ENCODE assay signal across 36 cellular contexts in genomic region chr9:82010711-82011110, GRCh38. TPM values are rescaled to one million over a fixed set of nuclear protein-coding genes. Genes with fewer than 3 reads are reported as not detected.
"Had no signal": no experiment of that assay in that cellular context is flagged by ENCODE, and none has a peak within 500 bp of the region (broad histone marks: within the 10 kb centered on the region; RNA-seq: fewer than 3 reads in every experiment).

No MANE protein-coding gene starts in this region.

- H3K4me1 ChIP-seq: adrenal gland, colonic mucosa, foreskin keratinocyte, heart right ventricle had no signal

- H3K27ac ChIP-seq: adrenal gland, body of pancreas, cardiac muscle cell, colonic mucosa, esophagus muscularis mucosa, foreskin keratinocyte, gastroesophageal sphincter, heart right ventricle, hepatocyte had no signal

- DNase-seq: activated CD4-positive, alpha-beta memory T cell treated with anti-CD3 and anti-CD28 coated beads for 36 hours; activated CD4-positive, alpha-beta T cell treated with anti-CD3 and anti-CD28 coated beads for 36 hours; activated CD4-positive, alpha-beta T cell treated with anti-CD3 and anti-CD28 coated beads, Interleukin-2, amount 10 ng/mL, durations not matched to agents 24 days and 14 days; activated CD4-positive, CD25-positive, alpha-beta regulatory T cell; activated CD4-positive, CD25-positive, alpha-beta regulatory T cell treated with anti-CD3 and anti-CD28 coated beads, Interleukin-2, amount 50 U/mL, for 72 hours; activated CD8-positive, alpha-beta memory T cell treated with anti-CD3 and anti-CD28 coated beads, Interleukin-2, amount 10 ng/mL, durations not matched to agents 7 days and 5 days; activated CD8-positive, alpha-beta memory T cell treated with anti-CD3 and anti-CD28 coated beads, Interleukin-2, amount 50 U/mL, for 4 hours; activated CD8-positive, alpha-beta T cell treated with anti-CD3 and anti-CD28 coated beads, Interleukin-2, amount 10 ng/mL, durations not matched to agents 7 days and 5 days; activated effector memory CD4-positive, alpha-beta T cell treated with anti-CD3 and anti-CD28 coated beads, Interleukin-2, amount 50 U/mL, for 16 hours; activated naive CD4-positive, alpha-beta T cell treated with anti-CD3 and anti-CD28 coated beads for 36 hours; activated naive CD8-positive, alpha-beta T cell treated with anti-CD3 and anti-CD28 coated beads for 36 hours; activated naive CD8-positive, alpha-beta T cell treated with anti-CD3 and anti-CD28 coated beads, Interleukin-2, amount 50 U/mL, for 24 hours; activated T-cell treated with anti-CD3 and anti-CD28 coated beads, Interleukin-2, amount 50 U/mL, for 1 hour; activated T-cell treated with anti-CD3 and anti-CD28 coated beads, Interleukin-2, amount 50 U/mL, for 48 hours; adrenal gland; amygdala; aorta; body of pancreas; central memory CD4-positive, alpha-beta T cell; cerebellar nuclear complex; colonic mucosa; effector CD8-positive, alpha-beta T cell; endodermal cell; erythroblast; heart right ventricle; T-helper 2 cell had no signal

- H2AFZ ChIP-seq: hepatocyte had no signal

- H3K4me2 ChIP-seq: hepatocyte had no signal

- H3K27me3 ChIP-seq: adrenal gland, body of pancreas, colonic mucosa, esophagus muscularis mucosa, gastroesophageal sphincter, heart right ventricle, hepatocyte had no signal

- H3K36me3 ChIP-seq: adrenal gland, cardiac muscle cell, colonic mucosa, esophagus muscularis mucosa, gastroesophageal sphincter, heart right ventricle had no signal

- ATAC-seq: activated CD4-positive, alpha-beta T cell treated with anti-CD3 and anti-CD28 coated beads for 36 hours; activated CD8-positive, alpha-beta memory T cell treated with anti-CD3 and anti-CD28 coated beads, Interleukin-2, amount 10 ng/mL, durations not matched to agents 7 days and 5 days; activated CD8-positive, alpha-beta T cell treated with anti-CD3 and anti-CD28 coated beads, Interleukin-2, amount 10 ng/mL, durations not matched to agents 7 days and 5 days; activated naive CD8-positive, alpha-beta T cell treated with anti-CD3 and anti-CD28 coated beads, Interleukin-2, amount 50 U/mL, for 24 hours; body of pancreas; foreskin keratinocyte; gastroesophageal sphincter; heart right ventricle had no signal

- H3K79me2 ChIP-seq: hepatocyte had no signal

- H3K4me3 ChIP-seq: adrenal gland, body of pancreas, cardiac muscle cell, colonic mucosa, esophagus muscularis mucosa, gastroesophageal sphincter, heart right ventricle, hepatocyte had no signal

- H3K9me3 ChIP-seq: adrenal gland, body of pancreas, colonic mucosa had no signal

RNA-seq across cellular contexts. Expression of gene SPATA31D1, which starts 22.1 kb away (rescaled TPM):
- total RNA-seq: activated CD4-positive, alpha-beta memory T cell treated with anti-CD3 and anti-CD28 coated beads for 36 hours; activated CD4-positive, alpha-beta T cell treated with anti-CD3 and anti-CD28 coated beads for 36 hours; activated CD4-positive, alpha-beta T cell treated with anti-CD3 and anti-CD28 coated beads, Interleukin-2, amount 10 ng/mL, durations not matched to agents 24 days and 14 days; activated CD8-positive, alpha-beta memory T cell treated with anti-CD3 and anti-CD28 coated beads for 36 hours; activated CD8-positive, alpha-beta memory T cell treated with anti-CD3 and anti-CD28 coated beads, Interleukin-2, amount 10 ng/mL, durations not matched to agents 7 days and 5 days; activated CD8-positive, alpha-beta T cell treated with anti-CD3 and anti-CD28 coated beads, Interleukin-2, amount 10 ng/mL, durations not matched to agents 7 days and 5 days; activated naive CD4-positive, alpha-beta T cell treated with anti-CD3 and anti-CD28 coated beads for 36 hours; activated naive CD8-positive, alpha-beta T cell treated with anti-CD3 and anti-CD28 coated beads for 36 hours; activated T-helper 1 cell treated with anti-CD3 and anti-CD28 coated beads, Interleukin-12 subunit alpha, Interleukin-12 subunit beta, Interleukin-2, Interleukin-4 antibody, amounts not matched to agents 30 ng/mL and 10 ng/mL and 1 ng/mL, durations not matched to agents 14 hours and 24 hours and 36 hours; activated T-helper 2 cell treated with anti-CD3 and anti-CD28 coated beads, Interferon-gamma antibody, Interleukin-2, Interleukin-4, amounts not matched to agents 10 μg/mL and 5 μg/mL and 100 μg/mL, durations not matched to agents 14 hours and 24 hours and 36 hours; adrenal gland; aorta; body of pancreas; cardiac muscle cell; colonic mucosa; dermis microvascular lymphatic vessel endothelial cell; endodermal cell; esophagus muscularis mucosa; foreskin keratinocyte; gastroesophageal sphincter; glomerular endothelial cell; hepatocyte had no signal
